In genomic region chr9:16825364-16825763, GRCh38 we compare ENCODE assay signal across 16 cellular contexts. TPM values are rescaled to one million over a fixed set of nuclear protein-coding genes. Genes with fewer than 3 reads are reported as not detected.
DNase-seq lines count a peak whose midpoint lies in the region; ATAC-seq and TF ChIP-seq lines count a peak whose summit lies in the region.
"Had no signal": no experiment of that assay in that cellular context is flagged by ENCODE, and none has a peak within 500 bp of the region (broad histone marks: within the 10 kb centered on the region; RNA-seq: fewer than 3 reads in every experiment).

No MANE protein-coding gene starts in this region.

- H2AK5ac ChIP-seq in mesenchymal stem cell (ENCODE audit: low read length, severe bottlenecking), result no peak overlapping the region

- no peak overlapping the region for H2BK15ac ChIP-seq in mesenchymal stem cell (ENCODE audit: low read depth, poor library complexity, severe bottlenecking)

- H3K4me1 ChIP-seq in left ventricle myocardium inferior (peaks cover 20% of the 10 kb centered on the region), mesenchymal stem cell (ENCODE audit: control insufficient read depth, insufficient read depth, low read depth, low read length) (peaks cover 8% of the 10 kb centered on the region)

- no peak overlapping the region for H2BK12ac ChIP-seq in mesenchymal stem cell (ENCODE audit: low read length in 2 of 2)

- peak overlapping the region; percentile 49 for H2BK120ac ChIP-seq in mesenchymal stem cell (ENCODE audit: low read depth, low read length)

- H3K4me2 ChIP-seq in mesenchymal stem cell (ENCODE audit: low read length, poor library complexity, severe bottlenecking), result no peak overlapping the region

- no peak overlapping the region for H4K8ac ChIP-seq in mesenchymal stem cell (ENCODE audit: low read length)

- no peak overlapping the region for H3K4ac ChIP-seq in mesenchymal stem cell (ENCODE audit: low read depth in 1 of 2, low read length in 2 of 2)

- H3K4me3 ChIP-seq in left ventricle myocardium inferior (no peak overlapping the region), cardiac fibroblast (replicated peaks in 1 of 2; ENCODE audit: low read depth in 2 of 2, low read length in 2 of 2) (no peak overlapping the region), mesenchymal stem cell (ENCODE audit: insufficient read depth in 1 of 2, low read depth in 1 of 2, low read length in 2 of 2) (peak overlapping the region in 1 of 2 experiments; percentile 43)
- H3K4me3 ChIP-seq: GM12878, testis had no signal

- H3K79me1 ChIP-seq in mesenchymal stem cell (replicated peaks; ENCODE audit: low read length, poor library complexity, severe bottlenecking), result peaks cover 12% of the 10 kb centered on the region

- H3K9ac ChIP-seq in mesenchymal stem cell (ENCODE audit: low read length), result peak overlapping the region; percentile 79

- in situ Hi-C loops in ACHN (cut with HindIII; ENCODE audit: low pct_ligation_motif_present, low pct_unique_long_range_greater_than_20kb, low sequenced_read_pairs), result no loop called here

- no peak overlapping the region for H4K91ac ChIP-seq in mesenchymal stem cell (ENCODE audit: low read length)

- H3K36me3 ChIP-seq in left ventricle myocardium inferior (no peaks in the 10 kb centered on the region), mesenchymal stem cell (ENCODE audit: control insufficient read depth in 1 of 2, insufficient read depth in 2 of 2, low read depth in 1 of 2, low read length in 2 of 2) (peaks cover 0 to 24% of the 10 kb centered on the region in 2 experiments)
- H3K36me3 ChIP-seq: WERI-Rb-1 had no signal

- H3K23ac ChIP-seq in mesenchymal stem cell (ENCODE audit: low read length in 2 of 2), result no peak overlapping the region

- peak overlapping the region; percentile 8 for H3K27ac ChIP-seq in left ventricle myocardium inferior (replicated peaks)
- peak overlapping the region; percentile 47 for H3K27ac ChIP-seq in mesenchymal stem cell (ENCODE audit: low read length, poor library complexity, severe bottlenecking)
- H3K27ac ChIP-seq: testis, WERI-Rb-1 had no signal

- peak overlapping the region in 1 of 2 experiments; percentile 70 for H3K18ac ChIP-seq in mesenchymal stem cell (ENCODE audit: low read depth in 1 of 2, low read length in 2 of 2)

- H2BK5ac ChIP-seq in mesenchymal stem cell (ENCODE audit: low read depth, low read length, poor library complexity, severe bottlenecking), result no peak overlapping the region

- H2AFZ ChIP-seq in mesenchymal stem cell (ENCODE audit: low read depth, low read length), result no peak overlapping the region

- TF ChIP-seq CTCF in left ventricle myocardium inferior (IDR thresholded peaks at IDR 0.05; ENCODE audit: borderline replicate concordance) (no peak), cardiac fibroblast (IDR thresholded peaks at IDR 0.05; ENCODE audit: low read depth, low read length) (no peak)

- ATAC-seq in Right ventricle myocardium superior (ENCODE audit: poor library complexity), result no peak
- ATAC-seq: left cardiac atrium had no signal

- no peak for DNase-seq in left ventricle myocardium inferior
- no peak for DNase-seq in Right ventricle myocardium superior
- peak; percentile 43 to 52 for DNase-seq in cardiac fibroblast (ENCODE audit: low read depth in 2 of 2)
- DNase-seq in mesenchymal stem cell, result peak; percentile 58
- no peak for DNase-seq in T-helper 1 cell
- DNase-seq in ACHN, result no peak
- no peak for DNase-seq in D341Med (ENCODE audit: low spot score)
- no peak for DNase-seq in NCI-H1694 treated with DMSO at 0.1 percent for 48 hours (lab: John Stamatoyannopoulos, UW)
- DNase-seq: 8988T; activated CD8-positive, alpha-beta memory T cell treated with anti-CD3 and anti-CD28 coated beads, Interleukin-2, amount 50 U/mL, for 48 hours; activated naive CD8-positive, alpha-beta T cell treated with anti-CD3 and anti-CD28 coated beads for 36 hours; left cardiac atrium; NK-92 treated with Interleukin-12 subunit alpha and Interleukin-12 subunit beta, amount 100 ng/mL, for 24 hours; testis had no signal

- H3K14ac ChIP-seq in mesenchymal stem cell (ENCODE audit: low read length in 2 of 2), result no peak overlapping the region

- H3K27me3 ChIP-seq in left ventricle myocardium inferior (ENCODE audit: low read depth) (peaks cover 51% of the 10 kb centered on the region), mesenchymal stem cell (ENCODE audit: control insufficient read depth in 1 of 2, insufficient read depth in 1 of 2, low read length in 2 of 2) (no peaks in the 10 kb centered on the region)
- H3K27me3 ChIP-seq: testis had no signal

- no CpG with 5 or more reads among the region's 1 CpG for WGBS in mesenchymal stem cell

- intact Hi-C loops in left ventricle myocardium inferior (cut with micrococcal nuclease), result no loop called here
- intact Hi-C loops in Right ventricle myocardium superior (cut with DNase I), result no loop called here

- H3K9me3 ChIP-seq in left ventricle myocardium inferior (replicated peaks) (no peaks in the 10 kb centered on the region), mesenchymal stem cell (ENCODE audit: control insufficient read depth, low read length) (no peaks in the 10 kb centered on the region)
- H3K9me3 ChIP-seq: testis had no signal

RNA-seq across cellular contexts. Expression of gene BNC2, which starts 45.1 kb away (rescaled TPM):
- 3.5 TPM for total RNA-seq in left ventricle myocardium inferior
- 3.9 TPM for total RNA-seq in Right ventricle myocardium superior
- 7.0 TPM for polyA plus RNA-seq in mesenchymal stem cell (2013, experiment 1 of 2)
- 6.8 TPM for polyA plus RNA-seq in mesenchymal stem cell (2013, experiment 2 of 2)
- total RNA-seq: activated naive CD8-positive, alpha-beta T cell treated with anti-CD3 and anti-CD28 coated beads for 36 hours had no signal

Comparison
In these comparisons a context has a peak if more than half of its experiments do, and no peak if none do; other contexts are left out.
1. DNase-seq: peak in cardiac fibroblast (2 of 2) and mesenchymal stem cell (single experiment); none in left ventricle myocardium inferior (single experiment), Right ventricle myocardium superior (single experiment), T-helper 1 cell (0 of 5), ACHN (single experiment), D341Med (single experiment) and NCI-H1694 treated with DMSO at 0.1 percent for 48 hours (single experiment).